Comparison of ENCODE assay signal across 32 cellular contexts in the genomic region with DNA sequence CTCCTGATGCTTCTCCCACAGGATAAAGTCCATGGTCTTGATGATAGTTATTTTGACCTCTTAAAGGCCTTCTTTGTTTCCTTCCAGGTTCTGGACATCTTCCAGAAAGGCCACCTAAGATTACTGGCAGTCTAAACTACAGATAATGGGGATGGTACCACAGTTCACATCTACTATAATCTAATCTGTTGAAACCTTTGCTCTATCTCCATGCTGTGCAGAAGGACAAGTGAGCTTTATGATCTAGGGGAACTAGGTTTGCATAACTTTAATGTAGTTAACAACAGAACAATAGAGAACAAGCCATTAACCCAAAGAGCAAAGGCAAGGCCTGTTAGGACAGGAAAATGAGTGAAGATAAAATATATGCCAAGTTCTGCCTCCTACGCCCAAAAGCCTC.
"Had no signal": no experiment of that assay in that cellular context is flagged by ENCODE, and none has a peak within 500 bp of the region (broad histone marks: within the 10 kb centered on the region; RNA-seq: fewer than 3 reads in every experiment).

No MANE protein-coding gene starts in this region.

- ATAC-seq: activated CD4-positive, CD25-positive, alpha-beta regulatory T cell treated with anti-CD3 and anti-CD28 coated beads, Interleukin-2, amount 50 U/mL, for 24 hours; left cardiac atrium; naive thymus-derived CD4-positive, alpha-beta T cell; psoas muscle; stimulated activated naive B cell treated with anti-CD40 and anti-IgM and Interleukin-4, amounts not matched to agents 10 μg/mL and 1 μg/mL and 100 μg/mL, for 72 hours; T-helper 17 cell had no signal

- H3K27me3 ChIP-seq: ascending aorta, brain microvascular endothelial cell, esophagus squamous epithelium, neural progenitor cell, suprapubic skin, tibial artery had no signal

- H3K4me1 Mint-ChIP-seq: activated naive CD8-positive, alpha-beta T cell treated with anti-CD3 and anti-CD28 coated beads for 36 hours; endodermal cell; naive thymus-derived CD4-positive, alpha-beta T cell; neural progenitor cell; stimulated activated naive B cell treated with anti-CD40 and anti-IgM and Interleukin-4, amounts not matched to agents 10 μg/mL and 1 μg/mL and 100 μg/mL, for 72 hours had no signal

- H3K27me3 Mint-ChIP-seq: activated naive CD8-positive, alpha-beta T cell treated with anti-CD3 and anti-CD28 coated beads for 36 hours; dendritic cell treated with granulocyte-macrophage colony-stimulating factor and Interleukin-4, amounts not matched to agents 40 ng/mL and 50 ng/mL, for 4 days; T-helper 17 cell had no signal

- H3K4me3 Mint-ChIP-seq: activated naive CD4-positive, alpha-beta T cell treated with anti-CD3 and anti-CD28 coated beads for 36 hours; activated naive CD8-positive, alpha-beta T cell treated with anti-CD3 and anti-CD28 coated beads for 36 hours; activated T-helper 1 cell treated with anti-CD3 and anti-CD28 coated beads, Interleukin-12 subunit alpha, Interleukin-12 subunit beta, Interleukin-2, Interleukin-4 antibody, amounts not matched to agents 30 ng/mL and 10 ng/mL and 1 ng/mL, durations not matched to agents 14 hours and 24 hours and 36 hours; dendritic cell treated with granulocyte-macrophage colony-stimulating factor and Interleukin-4, amounts not matched to agents 40 ng/mL and 50 ng/mL, for 4 days; endodermal cell; mesothelial cell of epicardium; naive thymus-derived CD4-positive, alpha-beta T cell; neural progenitor cell; stimulated activated naive B cell treated with anti-CD40 and anti-IgM and Interleukin-4, amounts not matched to agents 10 μg/mL and 1 μg/mL and 100 μg/mL, for 72 hours; T-helper 17 cell had no signal

- H3K4me1 ChIP-seq: adrenal gland, ascending aorta, neural progenitor cell, parathyroid adenoma, psoas muscle, suprapubic skin, tibial artery had no signal

- DNase-seq: activated CD4-positive, alpha-beta T cell treated with anti-CD3 and anti-CD28 coated beads for 48 hours; activated CD4-positive, alpha-beta T cell treated with anti-CD3 and anti-CD28 coated beads, Interleukin-2, amount 50 U/mL, for 48 hours; activated CD8-positive, alpha-beta memory T cell treated with anti-CD3 and anti-CD28 coated beads for 24 hours; activated effector memory CD4-positive, alpha-beta T cell treated with anti-CD3 and anti-CD28 coated beads, Interleukin-2, amount 50 U/mL, for 16 hours; activated naive CD4-positive, alpha-beta T cell treated with anti-CD3 and anti-CD28 coated beads for 36 hours; activated naive CD8-positive, alpha-beta T cell treated with anti-CD3 and anti-CD28 coated beads for 36 hours; activated T-cell treated with anti-CD3 and anti-CD28 coated beads, Interleukin-2, amount 50 U/mL, for 1 hour; adrenal gland; brain microvascular endothelial cell; central memory CD4-positive, alpha-beta T cell; endodermal cell; esophagus squamous epithelium; hippocampal formation; left cardiac atrium; naive thymus-derived CD4-positive, alpha-beta T cell; occipital lobe; psoas muscle; stimulated activated CD4-positive, alpha-beta T cell treated with anti-CD3 and anti-CD28 coated beads, Interleukin-15, amount 100 ng/mL, for 24 hours; stimulated activated CD4-positive, alpha-beta T cell treated with anti-CD3 and anti-CD28 coated beads, Interleukin-2, amount 100 ng/mL, for 24 hours; stimulated activated naive B cell treated with anti-CD40 and anti-IgM and Interleukin-4, amounts not matched to agents 10 μg/mL and 1 μg/mL and 100 μg/mL, for 72 hours; T-helper 17 cell; T1000; tibial artery; WERI-Rb-1 had no signal

- H3K27ac ChIP-seq: adrenal gland, ascending aorta, brain microvascular endothelial cell, esophagus squamous epithelium, neural progenitor cell, parathyroid adenoma, psoas muscle, suprapubic skin, tibial artery, WERI-Rb-1 had no signal

- H3K27ac Mint-ChIP-seq: activated naive CD4-positive, alpha-beta T cell treated with anti-CD3 and anti-CD28 coated beads for 36 hours; activated naive CD8-positive, alpha-beta T cell treated with anti-CD3 and anti-CD28 coated beads for 36 hours; activated T-helper 1 cell treated with anti-CD3 and anti-CD28 coated beads, Interleukin-12 subunit alpha, Interleukin-12 subunit beta, Interleukin-2, Interleukin-4 antibody, amounts not matched to agents 30 ng/mL and 10 ng/mL and 1 ng/mL, durations not matched to agents 14 hours and 24 hours and 36 hours; dendritic cell treated with granulocyte-macrophage colony-stimulating factor and Interleukin-4, amounts not matched to agents 40 ng/mL and 50 ng/mL, for 4 days; endodermal cell; naive thymus-derived CD4-positive, alpha-beta T cell; neural progenitor cell; stimulated activated naive B cell treated with anti-CD40 and anti-IgM and Interleukin-4, amounts not matched to agents 10 μg/mL and 1 μg/mL and 100 μg/mL, for 72 hours; T-helper 17 cell had no signal

- H3K36me3 Mint-ChIP-seq: activated naive CD8-positive, alpha-beta T cell treated with anti-CD3 and anti-CD28 coated beads for 36 hours; mesothelial cell of epicardium; naive thymus-derived CD4-positive, alpha-beta T cell; neural progenitor cell; stimulated activated naive B cell treated with anti-CD40 and anti-IgM and Interleukin-4, amounts not matched to agents 10 μg/mL and 1 μg/mL and 100 μg/mL, for 72 hours had no signal

- H3K9me3 Mint-ChIP-seq: activated naive CD4-positive, alpha-beta T cell treated with anti-CD3 and anti-CD28 coated beads for 36 hours; activated naive CD8-positive, alpha-beta T cell treated with anti-CD3 and anti-CD28 coated beads for 36 hours; activated T-helper 1 cell treated with anti-CD3 and anti-CD28 coated beads, Interleukin-12 subunit alpha, Interleukin-12 subunit beta, Interleukin-2, Interleukin-4 antibody, amounts not matched to agents 30 ng/mL and 10 ng/mL and 1 ng/mL, durations not matched to agents 14 hours and 24 hours and 36 hours; dendritic cell treated with granulocyte-macrophage colony-stimulating factor and Interleukin-4, amounts not matched to agents 40 ng/mL and 50 ng/mL, for 4 days; naive thymus-derived CD4-positive, alpha-beta T cell; neural progenitor cell; stimulated activated naive B cell treated with anti-CD40 and anti-IgM and Interleukin-4, amounts not matched to agents 10 μg/mL and 1 μg/mL and 100 μg/mL, for 72 hours had no signal
